ENCODE assay signal across 24 cellular contexts in genomic region chr12:3634348-3634747, GRCh38.
"Had no signal": no experiment of that assay in that cellular context is flagged by ENCODE, and none has a peak within 500 bp of the region (broad histone marks: within the 10 kb centered on the region; RNA-seq: fewer than 3 reads in every experiment).

No MANE protein-coding gene starts in this region.

- DNase-seq: activated CD4-positive, alpha-beta memory T cell treated with anti-CD3 and anti-CD28 coated beads, Interleukin-2, amount 10 ng/mL, durations not matched to agents 7 days and 5 days; activated CD4-positive, alpha-beta T cell treated with anti-CD3 and anti-CD28 coated beads for 36 hours; activated CD4-positive, alpha-beta T cell treated with anti-CD3 and anti-CD28 coated beads, Interleukin-2, amount 50 U/mL, for 1 hour; activated T-cell treated with anti-CD3 and anti-CD28 coated beads for 4 hours; activated T-cell treated with anti-CD3 and anti-CD28 coated beads, Interleukin-2, amount 50 U/mL, for 48 hours; aorta; central memory CD4-positive, alpha-beta T cell; Karpas-422; MM.1S; NCI-H1105; NCI-H1436; NCI-H1694 treated with DMSO at 0.1 percent for 48 hours; NCI-H2029 treated with DMSO at 0.1 percent for 48 hours; NCI-H345; NCI-H510A; NCI-H526 treated with DMSO at 0.1 percent for 48 hours; PC-9; SHP77 treated with DMSO at 0.1 percent for 48 hours; T-cell had no signal

- H3K27ac Mint-ChIP-seq: activated CD4-positive, alpha-beta memory T cell treated with anti-CD3 and anti-CD28 coated beads, Interleukin-2, amount 10 ng/mL, durations not matched to agents 7 days and 5 days; activated CD4-positive, alpha-beta T cell treated with anti-CD3 and anti-CD28 coated beads for 36 hours; activated naive CD4-positive, alpha-beta T cell treated with anti-CD3 and anti-CD28 coated beads, Interleukin-2, amount 50 U/mL, for 24 hours; activated T-helper 17 cell treated with anti-CD3 and anti-CD28 coated beads, Interleukin-2, amount 50 U/mL, for 72 hours; T-cell had no signal

- H3K27me3 Mint-ChIP-seq: activated CD4-positive, alpha-beta memory T cell treated with anti-CD3 and anti-CD28 coated beads, Interleukin-2, amount 10 ng/mL, durations not matched to agents 7 days and 5 days; activated CD4-positive, alpha-beta T cell treated with anti-CD3 and anti-CD28 coated beads for 36 hours; activated naive CD4-positive, alpha-beta T cell treated with anti-CD3 and anti-CD28 coated beads, Interleukin-2, amount 50 U/mL, for 24 hours; activated T-helper 17 cell treated with anti-CD3 and anti-CD28 coated beads, Interleukin-2, amount 50 U/mL, for 72 hours; T-cell had no signal

- H3K4me3 ChIP-seq: K562, PC-9 had no signal

- FAIRE-seq: bronchial epithelial cell, K562 had no signal

- H3K4me1 Mint-ChIP-seq: activated CD4-positive, alpha-beta T cell treated with anti-CD3 and anti-CD28 coated beads for 36 hours; activated naive CD4-positive, alpha-beta T cell treated with anti-CD3 and anti-CD28 coated beads, Interleukin-2, amount 50 U/mL, for 24 hours; activated T-helper 17 cell treated with anti-CD3 and anti-CD28 coated beads, Interleukin-2, amount 50 U/mL, for 72 hours; T-cell had no signal

- H2AFZ ChIP-seq: PC-9 had no signal

- H3K4me2 ChIP-seq: PC-9 had no signal

- ATAC-seq: activated CD4-positive, alpha-beta T cell treated with anti-CD3 and anti-CD28 coated beads for 36 hours; activated T-helper 17 cell treated with anti-CD3 and anti-CD28 coated beads, Interleukin-2, amount 50 U/mL, for 72 hours; K562; T-cell had no signal

- H3K9me3 Mint-ChIP-seq: activated CD4-positive, alpha-beta memory T cell treated with anti-CD3 and anti-CD28 coated beads, Interleukin-2, amount 10 ng/mL, durations not matched to agents 7 days and 5 days; activated naive CD4-positive, alpha-beta T cell treated with anti-CD3 and anti-CD28 coated beads, Interleukin-2, amount 50 U/mL, for 24 hours; activated T-helper 17 cell treated with anti-CD3 and anti-CD28 coated beads, Interleukin-2, amount 50 U/mL, for 72 hours; T-cell had no signal

- H3K27ac ChIP-seq: PC-9, VCaP had no signal

- H3K4me3 Mint-ChIP-seq: activated CD4-positive, alpha-beta memory T cell treated with anti-CD3 and anti-CD28 coated beads, Interleukin-2, amount 10 ng/mL, durations not matched to agents 7 days and 5 days; activated CD4-positive, alpha-beta T cell treated with anti-CD3 and anti-CD28 coated beads for 36 hours; activated naive CD4-positive, alpha-beta T cell treated with anti-CD3 and anti-CD28 coated beads, Interleukin-2, amount 50 U/mL, for 24 hours; activated T-helper 17 cell treated with anti-CD3 and anti-CD28 coated beads, Interleukin-2, amount 50 U/mL, for 72 hours; T-cell had no signal
